ENCODE assay signal across 8 cellular contexts in the genomic region with DNA sequence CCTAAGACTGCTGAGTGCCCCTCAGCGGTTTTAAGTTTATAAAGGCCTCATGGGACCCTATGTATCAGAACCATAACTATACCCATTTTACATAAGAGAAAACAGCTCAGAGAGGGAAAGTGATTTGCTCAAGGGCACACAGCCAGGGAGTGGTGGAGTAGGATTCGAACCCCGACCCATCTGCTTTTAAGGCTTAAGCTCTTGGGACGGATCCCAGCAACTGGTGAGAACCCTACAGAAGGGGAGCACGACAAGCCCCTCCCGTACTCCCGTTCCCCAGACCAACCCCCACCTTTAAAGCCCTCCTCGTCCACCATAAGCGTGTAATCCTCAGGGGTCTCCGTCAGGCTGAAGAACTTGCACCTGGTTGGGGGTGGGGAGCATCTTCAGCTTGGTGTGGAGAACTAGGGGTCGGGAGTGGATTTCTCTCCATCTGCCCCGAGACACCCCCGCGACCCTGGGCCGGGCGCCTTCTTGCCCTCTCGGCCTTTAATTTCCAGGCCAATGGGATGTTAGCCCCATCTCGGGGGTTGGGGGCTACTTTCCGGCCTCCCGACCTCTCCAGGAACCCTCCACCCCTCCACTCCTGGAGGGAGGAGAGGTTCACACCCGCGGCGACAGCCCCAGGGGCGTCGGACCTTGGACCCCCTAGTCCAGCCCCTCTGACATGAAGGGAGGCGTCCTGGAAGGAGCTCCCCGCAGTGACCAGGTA. TPM values are rescaled to one million over a fixed set of nuclear protein-coding genes. Genes with fewer than 3 reads are reported as not detected.
DNase-seq lines count a peak whose midpoint lies in the region; ATAC-seq, FAIRE-seq and TF ChIP-seq lines count a peak whose summit lies in the region.

No MANE protein-coding gene starts in this region.

- intact Hi-C loops in CD8-positive, alpha-beta T cell (cut with DNase I, micrococcal nuclease), result loop anchor here (1.0 kb wide), 7 partner anchors 18 to 197 kb away; partner anchors contain the start of genes SF3A1 (in 1 of the 2) and TBC1D10A (in 1 of the 2)
- intact Hi-C loops in PC-3 (cut with micrococcal nuclease), result loop anchor here (5.0 kb wide), 1 partner anchor 39 kb away; the partner anchor contains the start of gene TBC1D10A

- 0 out of 2 replicates have a peak, but pooled peaks cover 3% of the 10 kb centered on the region for H3K79me2 ChIP-seq in PC-3 (ENCODE audit: low read length)

- H3F3A ChIP-seq in PC-3 (ENCODE audit: low read length, unreplicated experiment), result no peaks in the 10 kb centered on the region

- H3K36me3 ChIP-seq in CD8-positive, alpha-beta T cell (ENCODE audit: insufficient read depth, low read length), result peaks cover 12% of the 10 kb centered on the region
- H3K36me3 ChIP-seq in PC-3 (ENCODE audit: low read depth, low read length) (peaks cover 3% of the 10 kb centered on the region; the same call in 1 of the 2 replicates), neutrophil (peaks cover 32% of the 10 kb centered on the region)

- no peaks in the 10 kb centered on the region for H3K9me2 ChIP-seq in PC-3 (replicated peaks; ENCODE audit: low read length)

- no peak for FAIRE-seq in RCC 7860 (lab: Jason Lieb, UNC)

- H2AFZ ChIP-seq in PC-3 (ENCODE audit: low read length), result peak overlapping the region; percentile 64; the same call in 1 of the 2 replicates

- no peaks in the 10 kb centered on the region for H4K20me1 ChIP-seq in PC-3 (ENCODE audit: low read length)

- TSS peak; percentile 84 for BruUV-seq in PC-3 (replicated peaks; lab: Mats Ljungman, UMichigan)

- peak overlapping the region; percentile 90 for H3K4me3 Mint-ChIP-seq in CD8-positive, alpha-beta T cell
- H3K4me3 Mint-ChIP-seq in endothelial cell (ENCODE audit: unreplicated experiment), result peak overlapping the region; percentile 77

- no peaks in the 10 kb centered on the region for H3K27me3 Mint-ChIP-seq in CD8-positive, alpha-beta T cell (ENCODE audit: low read depth)
- H3K27me3 Mint-ChIP-seq in endothelial cell (ENCODE audit: unreplicated experiment), result peaks cover 3% of the 10 kb centered on the region

- H3K4me3 ChIP-seq in CD8-positive, alpha-beta T cell (ENCODE audit: low read depth, low read length), result peak overlapping the region; percentile 76
- peak overlapping the region; percentile 79 for H3K4me3 ChIP-seq in PC-3 (ENCODE audit: low read length)
- peak overlapping the region; percentile 78 to 94 for H3K4me3 ChIP-seq in neutrophil (ENCODE audit: low read depth in 1 of 2, low read length in 1 of 2)

- peak overlapping the region; percentile 44 for H3K27ac ChIP-seq in CD8-positive, alpha-beta T cell (ENCODE audit: low read depth, low read length)
- peak overlapping the region; percentile 37; the same call in 1 of the 2 replicates for H3K27ac ChIP-seq in PC-3 (ENCODE audit: low read length)
- peak overlapping the region; percentile 78 for H3K27ac ChIP-seq in neutrophil

- H3K9me3 Mint-ChIP-seq in CD8-positive, alpha-beta T cell, result no peaks in the 10 kb centered on the region
- H3K9me3 Mint-ChIP-seq in endothelial cell (ENCODE audit: unreplicated experiment), result no peaks in the 10 kb centered on the region

- peak overlapping the region; percentile 72 for H3K9ac ChIP-seq in PC-3 (ENCODE audit: low read length)

- no peak for ATAC-seq in CD8-positive, alpha-beta T cell
- ATAC-seq in PC-3 (no peak), HG03045 (IDR thresholded peaks at IDR 0.05; ENCODE audit: unreplicated experiment) (no peak), GM18520 (IDR thresholded peaks at IDR 0.05; ENCODE audit: unreplicated experiment) (no peak)

- POLR2A ChIA-PET in CD8-positive, alpha-beta T cell (lab: Charles Lee), result interaction anchor here (0.6 to 10.9 kb wide), 25 partner anchors 10 to 1477 kb away, joined by 3 to 143 read pairs (median 4); partner anchors contain the start of genes CCDC157, RNF215, SF3A1 and TBC1D10A
- POLR2A ChIA-PET in PC-3 (lab: Charles Lee; ENCODE audit: unreplicated experiment), result interaction anchor here (0.5 to 1.0 kb wide), 4 partner anchors 34 to 474 kb away, joined by 3 to 7 read pairs (median 6); partner anchors contain the start of gene TBC1D10A

- no peak for TF ChIP-seq CTCF in CD8-positive, alpha-beta T cell (IDR thresholded peaks at IDR 0.05)
- no peak for TF ChIP-seq CTCF in PC-3 (conservative IDR thresholded peaks at IDR 0.05; ENCODE audit: low read depth, low read length)
- TF ChIP-seq CTCF in endothelial cell (IDR thresholded peaks at IDR 0.05; ENCODE audit: unreplicated experiment), result no peak
- TF ChIP-seq CTCF in neutrophil (IDR thresholded peaks at IDR 0.05), result no peak

- DNase-seq in CD8-positive, alpha-beta T cell, result no peak
- no peak for DNase-seq in PC-3
- DNase-seq in endothelial cell (ENCODE audit: low spot score), result no peak
- DNase-seq in RCC 7860 (ENCODE audit: low spot score), result no peak
- no peak for DNase-seq in iPS-NIHi11 (ENCODE audit: low spot score)

- H3K4me1 Mint-ChIP-seq in CD8-positive, alpha-beta T cell (ENCODE audit: low read depth), result peaks cover 39% of the 10 kb centered on the region
- H3K4me1 Mint-ChIP-seq in endothelial cell (ENCODE audit: unreplicated experiment), result peaks cover 10% of the 10 kb centered on the region

- CTCF ChIA-PET in CD8-positive, alpha-beta T cell (lab: Charles Lee), result interaction anchor here (0.7 to 20.4 kb wide), 35 partner anchors 8 to 202 kb away, joined by 3 to 528 read pairs (median 9); partner anchors contain the start of genes CCDC157, MTFP1, RNF215 and SEC14L2
- CTCF ChIA-PET in PC-3 (lab: Charles Lee), result interaction anchor here (0.6 to 2.2 kb wide), 10 partner anchors 10 to 184 kb away, joined by 3 to 33 read pairs (median 4); partner anchors contain the start of genes RNF215, SEC14L2 and TBC1D10A

- peak overlapping the region; percentile 96 for H3K4me2 ChIP-seq in PC-3 (ENCODE audit: low read length)

- H3K27ac Mint-ChIP-seq in CD8-positive, alpha-beta T cell, result peak overlapping the region; percentile 73
- peak overlapping the region; percentile 67 for H3K27ac Mint-ChIP-seq in endothelial cell (ENCODE audit: unreplicated experiment)

- peaks cover 34% of the 10 kb centered on the region for H3K36me3 Mint-ChIP-seq in CD8-positive, alpha-beta T cell
- H3K36me3 Mint-ChIP-seq in endothelial cell (ENCODE audit: low read depth, unreplicated experiment), result peaks cover 10% of the 10 kb centered on the region

- H3K9me3 ChIP-seq in CD8-positive, alpha-beta T cell (ENCODE audit: low read length), result no peaks in the 10 kb centered on the region
- H3K9me3 ChIP-seq in PC-3 (ENCODE audit: low read length) (no peaks in the 10 kb centered on the region), neutrophil (no peaks in the 10 kb centered on the region)

- H3K27me3 ChIP-seq in CD8-positive, alpha-beta T cell (ENCODE audit: insufficient read depth, low read length), result no peaks in the 10 kb centered on the region
- H3K27me3 ChIP-seq in PC-3 (ENCODE audit: low read length) (no peaks in the 10 kb centered on the region), neutrophil (no peaks in the 10 kb centered on the region)

- peaks cover 34% of the 10 kb centered on the region for H3K4me1 ChIP-seq in CD8-positive, alpha-beta T cell (ENCODE audit: insufficient read depth, low read length)
- H3K4me1 ChIP-seq in PC-3 (ENCODE audit: insufficient read depth, low read length), result peaks cover 25% of the 10 kb centered on the region
- H3K4me1 ChIP-seq in neutrophil (ENCODE audit: control insufficient read depth in 1 of 2, insufficient read depth in 1 of 2, low read depth in 1 of 2, low read length in 1 of 2), result peaks cover 30 to 39% of the 10 kb centered on the region in 2 experiments

RNA-seq across cellular contexts. Expression of gene CASTOR1, which starts 0.7 kb away (rescaled TPM):
- 10 to 100 TPM; 17.2 to 21.9 TPM for total RNA-seq in CD8-positive, alpha-beta T cell
- total RNA-seq in PC-3 (2014; rRNA removed), result 4.2 and 6.1 TPM in 2 replicates
- 17.2 TPM for total RNA-seq in endothelial cell (ENCODE audit: unreplicated experiment)

RNA-seq across cellular contexts. Expression of gene OSM, which starts 21.9 kb away (rescaled TPM):
- total RNA-seq in CD8-positive, alpha-beta T cell, result 10 to 100 TPM; 26.1 to 26.5 TPM
- total RNA-seq in PC-3 (2014; rRNA removed) (not detected in 2 replicates), endothelial cell (ENCODE audit: unreplicated experiment) (not detected)

RNA-seq across cellular contexts. Expression of gene TBC1D10A, which starts 38.2 kb away (rescaled TPM):
- 10 to 100 TPM; 77.5 to 87.3 TPM for total RNA-seq in CD8-positive, alpha-beta T cell
- total RNA-seq in PC-3 (2014; rRNA removed) (12.6 and 19.5 TPM in 2 replicates), endothelial cell (ENCODE audit: unreplicated experiment) (7.9 TPM)

RNA-seq across cellular contexts. Expression of gene LIF, which starts 42.0 kb away (rescaled TPM):
- total RNA-seq in CD8-positive, alpha-beta T cell, result under 1 TPM; 0.30 to 0.42 TPM
- 64.1 and 71.6 TPM in 2 replicates for total RNA-seq in PC-3 (2014; rRNA removed)
- 0.23 TPM for total RNA-seq in endothelial cell (ENCODE audit: unreplicated experiment)

Comparison
In these comparisons a context has a peak if more than half of its experiments do, and no peak if none do; other contexts are left out.
1. RNA of gene OSM, which starts 21.9 kb away (total RNA-seq): 26.1 to 26.5 TPM in CD8-positive, alpha-beta T cell; not detected in PC-3 and not detected in endothelial cell (single experiment); every median in the first group is over 10 times any median in the second.
2. Peak in every context shown above with its lines, with median percentiles within 50 percentile points of each other: H3K27ac ChIP-seq and H3K4me3 ChIP-seq.